Comparison of ENCODE assay signal across 14 cellular contexts in genomic region chr4:54053322-54053721, GRCh38. TPM values are rescaled to one million over a fixed set of nuclear protein-coding genes. Genes with fewer than 3 reads are reported as not detected.
"Had no signal": no experiment of that assay in that cellular context is flagged by ENCODE, and none has a peak within 500 bp of the region (broad histone marks: within the 10 kb centered on the region; RNA-seq: fewer than 3 reads in every experiment).

No MANE protein-coding gene starts in this region.

RNA-seq across cellular contexts. Expression of gene GSX2, which starts 46.6 kb away (rescaled TPM):
- total RNA-seq: hepatocyte, kidney epithelial cell, left ventricle myocardium superior, lung, mesothelial cell of epicardium, mononuclear cell, natural killer cell, posterior vena cava, psoas muscle, skeletal muscle tissue, stomach, thyroid gland, transverse colon, upper lobe of right lung had no signal
- polyA plus RNA-seq: hepatocyte, lung, psoas muscle, stomach had no signal
